ENCODE assay signal across 34 cellular contexts in genomic region chr4:37956941-37957340, GRCh38. TPM values are rescaled to one million over a fixed set of nuclear protein-coding genes. Genes with fewer than 3 reads are reported as not detected.
"Had no signal": no experiment of that assay in that cellular context is flagged by ENCODE, and none has a peak within 500 bp of the region (broad histone marks: within the 10 kb centered on the region; RNA-seq: fewer than 3 reads in every experiment).

No MANE protein-coding gene starts in this region.

- H3K27ac ChIP-seq: PC-9, SJCRH30, SK-N-MC had no signal

- H3K36me3 ChIP-seq: MG63, SJCRH30 had no signal

- H3K27me3 ChIP-seq: MG63, SJCRH30 had no signal

- H3K4me2 ChIP-seq: PC-9 had no signal

- DNase-seq: Kasumi-1, KG1, MG63, NCI-H1048, NCI-H1092 treated with DMSO at 0.1 percent for 48 hours, NCI-H1105 treated with DMSO at 0.1 percent for 48 hours, NCI-H1417, NCI-H1436, NCI-H146, NCI-H1694, NCI-H187, NCI-H1930, NCI-H2029 treated with DMSO at 0.1 percent for 48 hours, NCI-H2081 treated with DMSO at 0.1 percent for 48 hours, NCI-H2107, NCI-H2171, NCI-H226, NCI-H446 treated with DMSO at 0.1 percent for 48 hours, NCI-H510A, NCI-H524, NCI-H526, NCI-H69, NCI-H748 treated with DMSO at 0.1 percent for 48 hours, NCI-H82, PC-9, Right ventricle myocardium superior, RPMI8226, SIG-M5 had no signal

- ATAC-seq: Panc1, SK-N-SH treated with all-trans-retinoic acid at 6 μM for 48 hours had no signal

- H3K4me3 ChIP-seq: MG63, PC-9, SJCRH30, SK-N-MC had no signal

- H2AFZ ChIP-seq: PC-9 had no signal

- H3K9me3 ChIP-seq: MG63, SJCRH30 had no signal

RNA-seq across cellular contexts. Expression of gene PTTG2, which starts 3.3 kb away (rescaled TPM):
- total RNA-seq: M059J, SJCRH30, SK-MEL-5 had no signal
